In the genomic region with DNA sequence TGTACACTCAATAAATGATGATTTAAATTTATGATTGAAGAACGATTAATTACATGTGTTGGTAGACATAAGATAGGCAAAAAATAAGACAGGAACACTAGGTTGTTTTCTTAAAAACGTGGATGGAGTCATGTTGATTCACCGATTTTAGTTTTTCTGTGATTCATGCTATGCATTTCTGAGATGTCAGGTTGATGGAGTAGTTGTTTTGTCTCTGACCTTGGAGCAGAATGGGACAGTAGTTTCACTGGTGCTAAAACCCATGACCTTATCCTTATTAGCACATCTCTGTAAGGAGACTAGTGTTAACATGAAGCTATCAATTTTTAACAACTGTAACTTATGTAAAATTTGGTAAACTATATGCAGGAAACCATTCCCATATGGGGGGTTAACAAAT, we compare ENCODE assay signal across 30 cellular contexts.
"Had no signal": no experiment of that assay in that cellular context is flagged by ENCODE, and none has a peak within 500 bp of the region (broad histone marks: within the 10 kb centered on the region; RNA-seq: fewer than 3 reads in every experiment).

No MANE protein-coding gene starts in this region.

- H3K4me3 Mint-ChIP-seq: activated CD4-positive, alpha-beta T cell treated with anti-CD3 and anti-CD28 coated beads for 36 hours; activated CD4-positive, alpha-beta T cell treated with anti-CD3 and anti-CD28 coated beads, Interleukin-2, amount 10 ng/mL, durations not matched to agents 7 days and 5 days; activated CD8-positive, alpha-beta T cell treated with anti-CD3 and anti-CD28 coated beads, Interleukin-2, amount 10 ng/mL, durations not matched to agents 7 days and 5 days; activated naive CD4-positive, alpha-beta T cell treated with anti-CD3 and anti-CD28 coated beads for 36 hours; activated T-cell treated with anti-CD3 and anti-CD28 coated beads, Interleukin-2, amount 50 U/mL, for 24 hours; central memory CD8-positive, alpha-beta T cell; T-helper 1 cell treated with Interleukin-12 subunit alpha and Interleukin-12 subunit beta and Interleukin-4 antibody, amounts not matched to agents 30 μg/mL and 1 μg/mL, for 36 hours; T-helper 2 cell treated with Interferon-gamma antibody and Interleukin-4, amounts not matched to agents 5 μg/mL and 100 μg/mL, for 36 hours had no signal

- H3K9ac ChIP-seq: SK-N-SH had no signal

- H3K4me1 Mint-ChIP-seq: activated CD4-positive, alpha-beta T cell treated with anti-CD3 and anti-CD28 coated beads for 36 hours; activated CD4-positive, alpha-beta T cell treated with anti-CD3 and anti-CD28 coated beads, Interleukin-2, amount 10 ng/mL, durations not matched to agents 7 days and 5 days; central memory CD8-positive, alpha-beta T cell had no signal

- DNase-seq: activated CD4-positive, alpha-beta T cell treated with anti-CD3 and anti-CD28 coated beads for 36 hours; activated CD4-positive, alpha-beta T cell treated with anti-CD3 and anti-CD28 coated beads, Interleukin-2, amount 10 ng/mL, durations not matched to agents 7 days and 5 days; activated CD4-positive, alpha-beta T cell treated with anti-CD3 and anti-CD28 coated beads, Interleukin-2, amount 50 U/mL, for 48 hours; activated CD8-positive, alpha-beta T cell treated with anti-CD3 and anti-CD28 coated beads, Interleukin-2, amount 10 ng/mL, durations not matched to agents 7 days and 5 days; activated gamma-delta T cell treated with Interleukin-2 at 50 U/mL for 16 hours; activated naive CD4-positive, alpha-beta T cell treated with anti-CD3 and anti-CD28 coated beads for 36 hours; activated T-cell treated with anti-CD3 and anti-CD28 coated beads, Interleukin-2, amount 50 U/mL, for 24 hours; brain microvascular endothelial cell; Karpas-422; KBM-7; NCI-H1048; NCI-H1436; NCI-H1694; NCI-H1930; NCI-H2081 treated with DMSO at 0.1 percent for 48 hours; NCI-H345; NCI-H524 treated with DMSO at 0.1 percent for 48 hours; SHP77 treated with DMSO at 0.1 percent for 48 hours; SK-N-SH had no signal

- H3K27ac Mint-ChIP-seq: activated CD4-positive, alpha-beta T cell treated with anti-CD3 and anti-CD28 coated beads for 36 hours; activated CD4-positive, alpha-beta T cell treated with anti-CD3 and anti-CD28 coated beads, Interleukin-2, amount 10 ng/mL, durations not matched to agents 7 days and 5 days; activated CD8-positive, alpha-beta T cell treated with anti-CD3 and anti-CD28 coated beads, Interleukin-2, amount 10 ng/mL, durations not matched to agents 7 days and 5 days; activated naive CD4-positive, alpha-beta T cell treated with anti-CD3 and anti-CD28 coated beads for 36 hours; activated naive CD4-positive, alpha-beta T cell treated with anti-CD3 and anti-CD28 coated beads, Interleukin-2, amount 50 U/mL, for 72 hours; activated T-cell treated with anti-CD3 and anti-CD28 coated beads, Interleukin-2, amount 50 U/mL, for 24 hours; activated T-helper 2 cell treated with anti-CD3 and anti-CD28 coated beads, Interferon-gamma antibody, Interleukin-2, Interleukin-4, amounts not matched to agents 10 μg/mL and 5 μg/mL and 100 μg/mL, durations not matched to agents 14 hours and 24 hours and 36 hours; T-helper 1 cell treated with Interleukin-12 subunit alpha and Interleukin-12 subunit beta and Interleukin-4 antibody, amounts not matched to agents 30 μg/mL and 1 μg/mL, for 36 hours; T-helper 2 cell treated with Interferon-gamma antibody and Interleukin-4, amounts not matched to agents 5 μg/mL and 100 μg/mL, for 36 hours had no signal

- H3K4me2 ChIP-seq: SK-N-SH had no signal

- H3K9me3 ChIP-seq: adrenal gland, MG63, SJSA1, SK-N-SH had no signal

- H3K27me3 Mint-ChIP-seq: activated CD4-positive, alpha-beta T cell treated with anti-CD3 and anti-CD28 coated beads for 36 hours; activated CD4-positive, alpha-beta T cell treated with anti-CD3 and anti-CD28 coated beads, Interleukin-2, amount 10 ng/mL, durations not matched to agents 7 days and 5 days; activated T-cell treated with anti-CD3 and anti-CD28 coated beads, Interleukin-2, amount 50 U/mL, for 24 hours; central memory CD8-positive, alpha-beta T cell had no signal

- H3K9me3 Mint-ChIP-seq: activated CD4-positive, alpha-beta T cell treated with anti-CD3 and anti-CD28 coated beads, Interleukin-2, amount 10 ng/mL, durations not matched to agents 7 days and 5 days; activated naive CD4-positive, alpha-beta T cell treated with anti-CD3 and anti-CD28 coated beads for 36 hours had no signal

- FAIRE-seq: TTC549 had no signal

- H3K4me3 ChIP-seq: adrenal gland, cardiac muscle cell, MG63, SJSA1 had no signal

- H3K36me3 Mint-ChIP-seq: activated naive CD4-positive, alpha-beta T cell treated with anti-CD3 and anti-CD28 coated beads, Interleukin-2, amount 50 U/mL, for 72 hours had no signal

- H3K4me1 ChIP-seq: adrenal gland, SJSA1 had no signal

- ATAC-seq: activated CD4-positive, alpha-beta T cell treated with anti-CD3 and anti-CD28 coated beads for 36 hours; activated CD8-positive, alpha-beta T cell treated with anti-CD3 and anti-CD28 coated beads, Interleukin-2, amount 10 ng/mL, durations not matched to agents 7 days and 5 days; activated naive CD4-positive, alpha-beta T cell treated with anti-CD3 and anti-CD28 coated beads, Interleukin-2, amount 50 U/mL, for 72 hours; Panc1 had no signal

- H3K36me3 ChIP-seq: adrenal gland, brain microvascular endothelial cell, cardiac muscle cell, MG63, SJSA1 had no signal

- H3K27me3 ChIP-seq: adrenal gland, brain microvascular endothelial cell, cardiac muscle cell, MG63, SJSA1 had no signal

- H3K27ac ChIP-seq: adrenal gland, brain microvascular endothelial cell, cardiac muscle cell, SJSA1 had no signal
